8 cellular contexts compared by ENCODE assay signal in the genomic region with DNA sequence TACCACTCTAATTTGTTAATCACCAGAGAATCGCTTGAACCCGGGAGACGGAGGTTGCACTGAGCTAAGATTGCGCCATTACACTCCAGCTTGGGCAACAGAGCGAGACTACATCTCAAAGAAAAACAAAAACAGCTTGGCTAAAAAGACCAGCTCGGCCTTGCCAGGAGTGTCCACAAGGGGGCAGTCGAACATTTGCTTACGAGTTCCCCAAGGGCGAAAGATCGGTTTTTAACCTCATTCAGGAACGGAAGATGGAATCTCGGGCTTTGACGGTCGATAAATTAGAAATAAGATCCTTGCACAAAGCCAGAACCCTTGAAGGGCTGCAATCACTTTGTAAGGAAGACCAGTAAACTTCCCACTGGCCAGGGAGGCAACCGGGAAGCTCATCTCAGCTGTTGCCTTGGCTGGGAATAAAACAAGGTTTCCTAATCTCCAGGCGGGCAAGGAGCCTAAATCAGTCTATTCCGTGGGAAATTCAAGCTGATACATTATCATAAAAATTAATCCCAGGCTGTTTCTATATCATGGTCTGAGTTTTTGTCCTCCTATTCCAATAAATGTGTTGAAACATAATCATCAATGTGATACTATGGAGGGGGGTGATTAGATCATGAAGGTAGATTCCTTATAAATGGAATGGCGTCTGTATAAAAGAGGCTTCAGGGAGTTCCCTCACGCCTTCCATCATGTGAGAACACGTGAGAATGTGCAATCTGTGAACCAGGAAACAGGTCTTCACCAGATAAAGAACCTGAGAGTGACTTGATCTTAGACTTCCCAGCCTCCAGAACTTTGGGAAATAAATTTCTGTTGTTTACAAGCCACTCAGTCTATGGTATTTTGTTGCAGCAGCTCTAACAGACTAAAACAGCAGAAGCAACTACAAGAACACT. TPM values are rescaled to one million over a fixed set of nuclear protein-coding genes. Genes with fewer than 3 reads are reported as not detected.
DNase-seq lines count a peak whose midpoint lies in the region; ATAC-seq and TF ChIP-seq lines count a peak whose summit lies in the region.

No MANE protein-coding gene starts in this region.

- H3K4me1 Mint-ChIP-seq in osteocyte (ENCODE audit: unreplicated experiment): peaks cover 4% of the 10 kb centered on the region

- peak; percentile 82 for DNase-seq in EH (ENCODE audit: low read depth)
- peak; percentile 94 for DNase-seq in NAMALWA (ENCODE audit: low spot score)
- DNase-seq in SK-N-DZ (ENCODE audit: low spot score): peak; percentile 86
- peak; percentile 83 for DNase-seq in activated naive CD4-positive, alpha-beta T cell treated with anti-CD3 and anti-CD28 coated beads, Interleukin-2, amount 50 U/mL, for 16 hours
- peak; percentile 76 for DNase-seq in glomerular visceral epithelial cell (ENCODE audit: extremely low spot score)
- DNase-seq in osteocyte (ENCODE audit: extremely low spot score, unreplicated experiment): peak; percentile 94
- peak; percentile 93 for DNase-seq in testis

- H3K27me3 ChIP-seq in testis: no peaks in the 10 kb centered on the region

- TF ChIP-seq CTCF in osteocyte (IDR thresholded peaks at IDR 0.05) (peak; percentile 93), testis (IDR thresholded peaks at IDR 0.05) (peak; percentile 46 to 97 (median 76))

- no peak overlapping the region for H3K27ac ChIP-seq in testis

- no peak for ATAC-seq in HG03342 (IDR thresholded peaks at IDR 0.05; ENCODE audit: unreplicated experiment)

- peak overlapping the region; percentile 56 for H3K4me3 Mint-ChIP-seq in osteocyte (ENCODE audit: unreplicated experiment)

- H3K36me3 ChIP-seq in testis (ENCODE audit: low read depth, missing control alignments): no peaks in the 10 kb centered on the region

- peak overlapping the region in 1 of 2 donors; percentile 21 for H3K4me3 ChIP-seq in testis

- no peak overlapping the region for H3K27ac Mint-ChIP-seq in osteocyte (ENCODE audit: unreplicated experiment)

- no peaks in the 10 kb centered on the region for H3K36me3 Mint-ChIP-seq in osteocyte (ENCODE audit: unreplicated experiment)

- H3K9me3 ChIP-seq in testis: no peaks in the 10 kb centered on the region

- H3K9me3 Mint-ChIP-seq in osteocyte (ENCODE audit: unreplicated experiment): no peaks in the 10 kb centered on the region

- TF ChIP-seq POLR2A in testis (IDR thresholded peaks at IDR 0.05): no peak

- whole genome bisulfite sequencing in testis, 2 donors: 6 to 8% methylated on average over 20 of the region's 20 CpGs

- peaks cover 10% of the 10 kb centered on the region for H3K27me3 Mint-ChIP-seq in osteocyte (ENCODE audit: unreplicated experiment)

- intact Hi-C loops in testis (cut with DNase I; ENCODE audit: low total_unique reads): no loop called here

- H3K4me1 ChIP-seq in testis: no peaks in the 10 kb centered on the region

RNA-seq across cellular contexts. Expression of gene SLC29A2, which starts 14.9 kb away (rescaled TPM):
- 14.6 and 20.2 TPM in 2 replicates for polyA plus RNA-seq in SK-N-DZ (2014; cell fraction: cytosol; rRNA removed)
- 46.1 and 62.7 TPM in 2 replicates for polyA plus RNA-seq in SK-N-DZ (2014; cell fraction: nucleus; rRNA removed)
- total RNA-seq in osteocyte: 2.0 and 3.6 TPM in 2 replicates
- 1 to 10 TPM; 1.6 to 3.1 TPM for total RNA-seq in testis
- 1.2 TPM for polyA plus RNA-seq in testis (ENCODE audit: insufficient read depth, low read depth, low replicate concordance)

RNA-seq across cellular contexts. Expression of gene NPAS4, which starts 34.4 kb away (rescaled TPM):
- not detected in 2 replicates for polyA plus RNA-seq in SK-N-DZ (2014; cell fraction: cytosol; rRNA removed)
- polyA plus RNA-seq in SK-N-DZ (2014; cell fraction: nucleus; rRNA removed): 0.07 TPM in 1 of 2 replicates, not detected in the other
- total RNA-seq in osteocyte (0.11 and 0.18 TPM in 2 replicates), testis (1 to 10 TPM in 1 of 2 donors, under 1 TPM in 1; 0.50 to 1.4 TPM)
- polyA plus RNA-seq in testis (ENCODE audit: insufficient read depth, low read depth, low replicate concordance): 0.09 TPM

RNA-seq across cellular contexts. Expression of gene B4GAT1, which starts 39.0 kb away (rescaled TPM):
- polyA plus RNA-seq in SK-N-DZ (2014; cell fraction: cytosol; rRNA removed): 67.1 and 84.2 TPM in 2 replicates
- polyA plus RNA-seq in SK-N-DZ (2014; cell fraction: nucleus; rRNA removed): 30.3 and 33.2 TPM in 2 replicates
- total RNA-seq in osteocyte: 31.0 and 32.7 TPM in 2 replicates
- total RNA-seq in testis: 10 to 100 TPM; 28.2 to 45.1 TPM
- polyA plus RNA-seq in testis (ENCODE audit: insufficient read depth, low read depth, low replicate concordance): 23.2 TPM

RNA-seq across cellular contexts. Expression of gene BRMS1, which starts 41.5 kb away (rescaled TPM):
- polyA plus RNA-seq in SK-N-DZ (2014; cell fraction: cytosol; rRNA removed): 90.6 and 91.7 TPM in 2 replicates
- 69.4 and 98.9 TPM in 2 replicates for polyA plus RNA-seq in SK-N-DZ (2014; cell fraction: nucleus; rRNA removed)
- 32.3 and 33.4 TPM in 2 replicates for total RNA-seq in osteocyte
- total RNA-seq in testis: 10 to 100 TPM; 55.5 to 59.4 TPM
- 67.5 TPM for polyA plus RNA-seq in testis (ENCODE audit: insufficient read depth, low read depth, low replicate concordance)

RNA-seq across cellular contexts. Expression of gene RIN1, which starts 50.2 kb away (rescaled TPM):
- polyA plus RNA-seq in SK-N-DZ (2014; cell fraction: cytosol; rRNA removed): 3.2 and 3.8 TPM in 2 replicates
- 5.6 and 15.1 TPM in 2 replicates for polyA plus RNA-seq in SK-N-DZ (2014; cell fraction: nucleus; rRNA removed)
- total RNA-seq in osteocyte (21.0 and 23.6 TPM in 2 replicates), testis (1 to 10 TPM; 8.2 to 8.5 TPM)
- polyA plus RNA-seq in testis (ENCODE audit: insufficient read depth, low read depth, low replicate concordance): 4.7 TPM
